In genomic region chr13:78595819-78596700, GRCh38 we compare ENCODE assay signal across 8 cellular contexts. TPM values are rescaled to one million over a fixed set of nuclear protein-coding genes. Genes with fewer than 3 reads are reported as not detected.
DNase-seq lines count a peak whose midpoint lies in the region; ATAC-seq, FAIRE-seq and TF ChIP-seq lines count a peak whose summit lies in the region.

No MANE protein-coding gene starts in this region.

- intact Hi-C loops in A673 (cut with micrococcal nuclease; ENCODE audit: unreplicated experiment), result loop anchor here (5.0 to 10.0 kb wide), 2 partner anchors 361 to 459 kb away; no protein-coding TSS in a partner anchor
- intact Hi-C loops in transverse colon (cut with DNase I; ENCODE audit: low total_unique reads), result no loop called here
- intact Hi-C loops in PC-9 (cut with micrococcal nuclease; ENCODE audit: unreplicated experiment), result no loop called here

- ATAC-seq in GM19463 (IDR thresholded peaks at IDR 0.05; ENCODE audit: unreplicated experiment), result peak; percentile 89

- BruUV-seq in A673 (replicated peaks; lab: Mats Ljungman, UMichigan), result no TSS peak
- BruUV-seq in PC-9 (replicated peaks; lab: Mats Ljungman, UMichigan), result no TSS peak

- H3K79me2 ChIP-seq in SK-N-SH (ENCODE audit: insufficient read depth) (no peaks in the 10 kb centered on the region), PC-9 (ENCODE audit: low read depth) (no peaks in the 10 kb centered on the region)

- H3K27ac ChIP-seq in A673 (ENCODE audit: low read depth, low read length, poor library complexity, severe bottlenecking), result no peak overlapping the region
- no peak overlapping the region for H3K27ac ChIP-seq in SK-N-SH (ENCODE audit: low read depth in 2 of 2, low read length in 1 of 2)
- H3K27ac ChIP-seq in transverse colon, result no peak overlapping the region
- H3K27ac ChIP-seq in PC-9, result no peak overlapping the region

- no peaks in the 10 kb centered on the region for H3F3A ChIP-seq in SK-N-SH (replicated peaks; ENCODE audit: insufficient read depth)
- H3F3A ChIP-seq in PC-9 (ENCODE audit: insufficient read depth, low read depth), result no peaks in the 10 kb centered on the region

- H3K36me3 ChIP-seq in A673 (ENCODE audit: insufficient read depth, low read length, poor library complexity, severe bottlenecking), result no peaks in the 10 kb centered on the region
- H3K36me3 ChIP-seq in SK-N-SH (replicated peaks in 1 of 2; ENCODE audit: control insufficient read depth in 1 of 2, insufficient read depth in 2 of 2, low read length in 1 of 2), result no peaks in the 10 kb centered on the region
- no peaks in the 10 kb centered on the region for H3K36me3 ChIP-seq in transverse colon
- H3K36me3 ChIP-seq in PC-9 (ENCODE audit: low read depth), result no peaks in the 10 kb centered on the region

- DNase-seq in A673 (ENCODE audit: low spot score) (peak; percentile 66), SK-N-SH (peak; percentile 84), islet precursor cell (peak; percentile 86), D721Med (ENCODE audit: insufficient read length, low spot score) (no peak), transverse colon (no peak), PC-9 (no peak), NCI-H1417 treated with DMSO at 0.1 percent for 48 hours (lab: John Stamatoyannopoulos, UW) (no peak)

- H3K4me3 ChIP-seq in A673 (ENCODE audit: low read depth, low read length, poor library complexity, severe bottlenecking) (peak overlapping the region; percentile 43), SK-N-SH (ENCODE audit: low read depth in 2 of 2, low read length in 1 of 2) (peak overlapping the region; percentile 44 to 50), transverse colon (peak overlapping the region in 1 of 4 donors; percentile 32), PC-9 (no peak overlapping the region)

- H3K27me3 ChIP-seq in A673 (replicated peaks; ENCODE audit: insufficient read depth, low read depth, low read length, poor library complexity) (peaks cover 99% of the 10 kb centered on the region), SK-N-SH (ENCODE audit: insufficient read depth) (peaks cover 87% of the 10 kb centered on the region), transverse colon (peaks cover 100% of the 10 kb centered on the region), PC-9 (ENCODE audit: insufficient read depth, low read depth) (0 out of 2 replicates have a peak, but pooled peaks cover 7% of the 10 kb centered on the region)

- in situ Hi-C loops in transverse colon (cut with MboI; ENCODE audit: low pct_ligation_motif_present in 1 of 4, low pct_unique_long_range_greater_than_20kb in 1 of 4, low sequenced_read_pairs in 3 of 4), result no loop called here

- no peaks in the 10 kb centered on the region for H3K9me3 ChIP-seq in A673 (ENCODE audit: low read depth, low read length, poor library complexity, severe bottlenecking)
- H3K9me3 ChIP-seq in SK-N-SH, result no peaks in the 10 kb centered on the region
- no peaks in the 10 kb centered on the region for H3K9me3 ChIP-seq in transverse colon
- H3K9me3 ChIP-seq in PC-9 (ENCODE audit: insufficient read depth, low read depth), result no peaks in the 10 kb centered on the region

- TF ChIP-seq EP300 in SK-N-SH (IDR thresholded peaks at IDR 0.05; ENCODE audit: borderline replicate concordance in 1 of 2, low read depth in 1 of 2, low read length in 1 of 2) (no peak), transverse colon (IDR thresholded peaks at IDR 0.05; ENCODE audit: low read depth) (no peak)

- no peak for TF ChIP-seq RAD21 in SK-N-SH (IDR thresholded peaks at IDR 0.05; ENCODE audit: low read length)

- H3K4me2 ChIP-seq in SK-N-SH, result peak overlapping the region; percentile 65
- no peak overlapping the region for H3K4me2 ChIP-seq in PC-9

- POLR2A ChIA-PET in A673 (lab: Charles Lee; ENCODE audit: low non-redundant PET), result no interaction called here
- POLR2A ChIA-PET in SK-N-SH (lab: Yijun Ruan, JAX), result no interaction called here
- POLR2A ChIA-PET in PC-9 (lab: Charles Lee; ENCODE audit: unreplicated experiment), result no interaction called here

- H3K4me1 ChIP-seq in A673 (ENCODE audit: insufficient read depth, low read length, poor library complexity, severe bottlenecking) (peaks cover 5% of the 10 kb centered on the region), SK-N-SH (ENCODE audit: control insufficient read depth in 1 of 2, insufficient read depth in 2 of 2, low read depth in 1 of 2, low read length in 1 of 2) (peaks cover 0 to 12% of the 10 kb centered on the region in 2 experiments; a peak in 1 of 4 replicates), transverse colon (peaks cover 0 to 20% (median 15%) of the 10 kb centered on the region in 4 donors), PC-9 (replicated peaks; ENCODE audit: insufficient read depth) (no peaks in the 10 kb centered on the region)

- H4K20me1 ChIP-seq in SK-N-SH (ENCODE audit: insufficient read depth) (no peaks in the 10 kb centered on the region), PC-9 (ENCODE audit: insufficient read depth) (no peaks in the 10 kb centered on the region)

- no peak overlapping the region for H3K9ac ChIP-seq in SK-N-SH

- TF ChIP-seq CTCF in A673 (conservative IDR thresholded peaks at IDR 0.05; ENCODE audit: low read depth, low read length) (no peak), SK-N-SH (IDR thresholded peaks at IDR 0.05) (no peak), D721Med (IDR thresholded peaks at IDR 0.05; ENCODE audit: insufficient read depth, missing control alignments) (no peak), transverse colon (IDR thresholded peaks at IDR 0.05) (no peak), PC-9 (conservative IDR thresholded peaks at IDR 0.05) (no peak)

- no peaks in the 10 kb centered on the region for H3K9me2 ChIP-seq in SK-N-SH
- no peaks in the 10 kb centered on the region for H3K9me2 ChIP-seq in PC-9 (ENCODE audit: insufficient read depth)

- TF ChIP-seq POLR2A in transverse colon (IDR thresholded peaks at IDR 0.05), result no peak

- H2AFZ ChIP-seq in SK-N-SH (ENCODE audit: low read depth) (peak overlapping the region; percentile 57; the same call in 1 of the 2 replicates), PC-9 (no peak overlapping the region)

- CTCF ChIA-PET in A673 (lab: Charles Lee), result interaction anchor here (1.0 kb wide), 1 partner anchor 9 kb away, joined by 3 read pairs; no protein-coding TSS in a partner anchor
- CTCF ChIA-PET in SK-N-SH (lab: Yijun Ruan, JAX), result interaction anchor here (1.2 to 1.5 kb wide), 3 partner anchors 9 to 458 kb away, joined by 4 to 8 read pairs (median 4); no protein-coding TSS in a partner anchor
- CTCF ChIA-PET in PC-9 (lab: Charles Lee), result no interaction called here

- FAIRE-seq in D721Med (lab: Jason Lieb, UNC), result no peak

- WGBS in SK-N-SH (ENCODE audit: low lambda C conversion rate), result 10% methylated on average over 26 of the region's 69 CpGs
- 0 to 10% methylated on average over 3 to 42 of the region's 69 CpGs for WGBS in transverse colon (ENCODE audit: low coverage in 1 of 2), 2 donors

TF ChIP-seq in SK-N-SH, 30 proteins besides CTCF, POLR2A, EP300 and RAD21:
- TF ChIP-seq FOXM1 (IDR thresholded peaks at IDR 0.05; ENCODE audit: low read depth) (no peak), ZBTB33 (IDR thresholded peaks at IDR 0.05; ENCODE audit: borderline replicate concordance, low read depth) (no peak), NRF1 (IDR thresholded peaks at IDR 0.05; ENCODE audit: low read depth, low read length) (peak; percentile 75)
TF ChIP-seq in SK-N-SH: peak in this region for 1.

RNA-seq across cellular contexts. Expression of gene POU4F1, which starts 7.3 kb away (rescaled TPM):
- total RNA-seq in A673 (2021), result 12.6 and 16.8 TPM in 2 replicates
- polyA plus RNA-seq in SK-N-SH (2012; rRNA removed), result not detected in 2 replicates
- under 0.01 TPM in 1 of 2 replicates, not detected in the other for polyA plus RNA-seq in SK-N-SH (2012; cell fraction: cytosol; rRNA removed)
- 0.01 and 0.04 TPM in 2 replicates for polyA plus RNA-seq in SK-N-SH (2012; cell fraction: nucleus; rRNA removed)
- not detected for total RNA-seq in transverse colon
- total RNA-seq in PC-9 (2021), result not detected in 2 replicates

Comparison
In these comparisons a context has a peak if more than half of its experiments do, and no peak if none do; other contexts are left out.
1. DNase-seq: peak in A673 (single experiment), SK-N-SH (single experiment) and islet precursor cell (single experiment); none in D721Med (single experiment), transverse colon (single experiment), PC-9 (0 of 2) and NCI-H1417 treated with DMSO at 0.1 percent for 48 hours (single experiment).
2. RNA of gene POU4F1, which starts 7.3 kb away (total RNA-seq): 12.6 to 16.8 TPM in A673; not detected in transverse colon and not detected in PC-9; every median in the first group is over 10 times any median in the second.